13 cellular contexts compared by ENCODE assay signal in the genomic region with DNA sequence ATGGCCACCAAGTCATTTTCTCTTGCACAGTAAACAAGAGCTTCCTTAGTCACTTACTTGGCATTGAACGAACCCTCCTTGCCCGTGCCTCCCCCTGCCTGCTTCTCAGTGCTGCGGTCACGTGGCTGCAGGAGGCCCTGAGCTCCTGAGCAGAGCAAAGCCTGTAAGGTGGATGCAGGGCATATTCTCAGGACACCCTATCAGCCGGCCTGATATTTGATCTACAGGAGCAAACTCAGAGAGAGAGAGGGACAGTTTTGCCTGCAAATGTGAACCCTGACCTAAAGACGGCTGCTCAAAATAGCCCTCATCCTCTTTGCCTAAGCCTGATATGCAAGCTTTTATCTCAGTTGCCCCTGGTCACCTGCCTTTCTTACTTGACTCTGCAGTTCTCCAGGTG.
DNase-seq lines count a peak whose midpoint lies in the region; ATAC-seq lines count a peak whose summit lies in the region.
"Had no signal": no experiment of that assay in that cellular context is flagged by ENCODE, and none has a peak within 500 bp of the region (broad histone marks: within the 10 kb centered on the region; RNA-seq: fewer than 3 reads in every experiment).

No MANE protein-coding gene starts in this region.

- DNase-seq in DMS79 (lab: John Stamatoyannopoulos, UW): peak; percentile 2
- DNase-seq in NCI-H146 treated with DMSO at 0.1 percent for 48 hours (lab: John Stamatoyannopoulos, UW; ENCODE audit: unreplicated experiment): peak; percentile 4
- DNase-seq in fibroblast of gingiva (ENCODE audit: low read depth): peak; percentile 21
- peak; percentile 15 for DNase-seq in mucosa of gallbladder (ENCODE audit: low spot score)
- DNase-seq in NCI-H774 (lab: John Stamatoyannopoulos, UW): no peak
- no peak for DNase-seq in stimulated activated CD4-positive, alpha-beta T cell treated with anti-CD3 and anti-CD28 coated beads, Interleukin-12 subunit alpha, Interleukin-12 subunit beta, amount 100 ng/mL, for 4 hours
- DNase-seq: effector CD8-positive, alpha-beta T cell; NCI-H524 treated with DMSO at 0.1 percent for 48 hours; T-helper 9 cell had no signal

- no peak for ATAC-seq in HG03025 (IDR thresholded peaks at IDR 0.05; ENCODE audit: low FRiP score, unreplicated experiment)
- ATAC-seq in GM21528 (IDR thresholded peaks at IDR 0.05; ENCODE audit: low FRiP score, unreplicated experiment): no peak
- ATAC-seq: activated T-helper 17 cell treated with anti-CD3 and anti-CD28 coated beads, Interleukin-2, amount 50 U/mL, for 72 hours; stimulated activated effector memory CD8-positive, alpha-beta T cell treated with anti-CD3 and anti-CD28 coated beads, Interleukin-12 subunit alpha, Interleukin-12 subunit beta, amount 100 ng/mL, for 72 hours had no signal

Comparison
In these comparisons a context has a peak if more than half of its experiments do, and no peak if none do; other contexts are left out.
1. DNase-seq: peak in DMS79 (single experiment), NCI-H146 treated with DMSO at 0.1 percent for 48 hours (single experiment), fibroblast of gingiva (single experiment) and mucosa of gallbladder (single experiment); none in NCI-H774 (single experiment) and stimulated activated CD4-positive, alpha-beta T cell treated with anti-CD3 and anti-CD28 coated beads, Interleukin-12 subunit alpha, Interleukin-12 subunit beta, amount 100 ng/mL, for 4 hours (single experiment).